Comparison of ENCODE assay signal across 25 cellular contexts in the genomic region with DNA sequence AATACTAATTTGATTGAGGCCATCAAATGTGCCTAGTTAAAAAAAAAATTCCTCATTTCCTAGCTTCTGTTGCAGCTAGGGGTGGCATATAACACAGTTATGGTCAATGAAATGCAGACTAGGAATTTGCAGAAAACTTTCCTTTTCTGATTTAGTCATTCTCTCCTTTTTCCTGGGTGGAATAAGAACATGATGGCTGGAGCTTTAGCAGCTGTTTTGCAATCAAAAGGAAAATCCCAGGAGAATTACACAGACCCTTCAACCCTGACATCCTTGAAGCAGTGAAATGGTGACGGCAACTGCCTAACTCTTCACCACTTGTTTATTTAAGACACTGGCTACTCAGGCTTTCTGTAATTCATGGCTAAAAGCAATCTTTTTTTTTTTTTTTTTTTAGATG. TPM values are rescaled to one million over a fixed set of nuclear protein-coding genes. Genes with fewer than 3 reads are reported as not detected.
"Had no signal": no experiment of that assay in that cellular context is flagged by ENCODE, and none has a peak within 500 bp of the region (broad histone marks: within the 10 kb centered on the region; RNA-seq: fewer than 3 reads in every experiment).

No MANE protein-coding gene starts in this region.

- H3K4me1 ChIP-seq: adrenal gland, body of pancreas had no signal

- H3K27ac ChIP-seq: adrenal gland, body of pancreas, epithelial cell of prostate had no signal

- DNase-seq: activated CD4-positive, alpha-beta T cell treated with anti-CD3 and anti-CD28 coated beads for 48 hours; activated CD4-positive, alpha-beta T cell treated with anti-CD3 and anti-CD28 coated beads, Interleukin-2, amount 50 U/mL, for 1 hour; activated CD4-positive, alpha-beta T cell treated with anti-CD3 and anti-CD28 coated beads, Interleukin-2, amount 50 U/mL, for 48 hours; activated CD8-positive, alpha-beta memory T cell treated with anti-CD3 and anti-CD28 coated beads for 24 hours; activated CD8-positive, alpha-beta T cell treated with anti-CD3 and anti-CD28 coated beads for 36 hours; activated effector memory CD4-positive, alpha-beta T cell treated with anti-CD3 and anti-CD28 coated beads, Interleukin-2, amount 50 U/mL, for 16 hours; activated naive CD4-positive, alpha-beta T cell treated with anti-CD3 and anti-CD28 coated beads for 36 hours; activated naive CD8-positive, alpha-beta T cell treated with anti-CD3 and anti-CD28 coated beads for 36 hours; activated naive CD8-positive, alpha-beta T cell treated with anti-CD3 and anti-CD28 coated beads, Interleukin-2, amount 50 U/mL, for 24 hours; activated T-cell treated with anti-CD3 and anti-CD28 coated beads, Interleukin-2, amount 50 U/mL, for 4 hours; aorta; body of pancreas; cortex of kidney; effector CD8-positive, alpha-beta T cell; T-helper 1 cell; T-helper 17 cell; T1000 had no signal

- H3K4me3 ChIP-seq: adrenal gland, body of pancreas had no signal

- ATAC-seq: activated CD8-positive, alpha-beta T cell treated with anti-CD3 and anti-CD28 coated beads for 36 hours; activated naive CD8-positive, alpha-beta T cell treated with anti-CD3 and anti-CD28 coated beads, Interleukin-2, amount 50 U/mL, for 24 hours; activated T-cell treated with anti-CD3 and anti-CD28 coated beads, Interleukin-2, amount 50 U/mL, for 4 hours; body of pancreas; T-helper 17 cell had no signal

- FAIRE-seq: colon, endometrium, endothelial cell of umbilical vein, frontal cortex had no signal

- H3K27me3 ChIP-seq: body of pancreas had no signal

- H3K9me3 ChIP-seq: adrenal gland, body of pancreas had no signal

- H3K36me3 ChIP-seq: adrenal gland had no signal

RNA-seq across cellular contexts. Expression of a gene that starts 23.1 kb away (rescaled TPM):
- total RNA-seq: activated CD8-positive, alpha-beta T cell treated with anti-CD3 and anti-CD28 coated beads for 36 hours; activated T-helper 2 cell treated with anti-CD3 and anti-CD28 coated beads, Interferon-gamma antibody, Interleukin-2, Interleukin-4, amounts not matched to agents 10 μg/mL and 5 μg/mL and 100 μg/mL, durations not matched to agents 14 hours and 24 hours and 36 hours; dermis blood vessel endothelial cell; endothelial cell of umbilical vein; T-helper 17 cell had no signal
- polyA plus RNA-seq: endothelial cell of umbilical vein had no signal
